Comparison of ENCODE assay signal across 17 cellular contexts in genomic region chr20:48308882-48309281, GRCh38.
"Had no signal": no experiment of that assay in that cellular context is flagged by ENCODE, and none has a peak within 500 bp of the region (broad histone marks: within the 10 kb centered on the region; RNA-seq: fewer than 3 reads in every experiment).

No MANE protein-coding gene starts in this region.

- DNase-seq: activated CD4-positive, alpha-beta T cell treated with anti-CD3 and anti-CD28 coated beads for 1 hour; activated CD4-positive, alpha-beta T cell treated with anti-CD3 and anti-CD28 coated beads, Interleukin-2, amount 50 U/mL, for 4 hours; activated gamma-delta T cell; adrenal gland; effector CD4-positive, alpha-beta T cell; foreskin fibroblast; hippocampal formation; left lung; midbrain; retina; stimulated activated naive CD4-positive, alpha-beta T cell; substantia nigra; T-helper 2 cell; tibial artery had no signal

- H3K9me3 ChIP-seq: adrenal gland, left lung, tibial artery had no signal

- H3K27me3 ChIP-seq: adrenal gland, left lung, tibial artery had no signal

- H3K4me1 ChIP-seq: left lung, tibial artery had no signal

- H3K27ac Mint-ChIP-seq: activated naive CD4-positive, alpha-beta T cell treated with anti-CD3 and anti-CD28 coated beads, Interleukin-2, amount 50 U/mL, for 24 hours had no signal

- H3K4me1 Mint-ChIP-seq: activated naive CD4-positive, alpha-beta T cell treated with anti-CD3 and anti-CD28 coated beads, Interleukin-2, amount 50 U/mL, for 24 hours had no signal

- H3K36me3 Mint-ChIP-seq: activated naive CD4-positive, alpha-beta T cell treated with anti-CD3 and anti-CD28 coated beads, Interleukin-2, amount 50 U/mL, for 24 hours had no signal

- H3K4me3 ChIP-seq: adrenal gland, left lung, tibial artery had no signal

- H3K4me3 Mint-ChIP-seq: activated naive CD4-positive, alpha-beta T cell treated with anti-CD3 and anti-CD28 coated beads, Interleukin-2, amount 50 U/mL, for 24 hours; nephron had no signal

- H3K27ac ChIP-seq: adrenal gland, left lung, tibial artery, VCaP had no signal

- H3K9me3 Mint-ChIP-seq: activated naive CD4-positive, alpha-beta T cell treated with anti-CD3 and anti-CD28 coated beads, Interleukin-2, amount 50 U/mL, for 24 hours; nephron had no signal

- H3K36me3 ChIP-seq: adrenal gland, left lung, tibial artery had no signal

- ATAC-seq: left lung had no signal
